1 cellular context compared by ENCODE assay signal in genomic region chr7:76281006-76281705, GRCh38.
TF ChIP-seq lines count a peak whose summit lies in the region.

No MANE protein-coding gene starts in this region.

TF ChIP-seq in K562, 482 proteins besides CTCF, POLR2A, EP300 and RAD21 (continued from another document and continues in another):
- TF ChIP-seq PBX2 (CRISPR knock-in tag; IDR thresholded peaks at IDR 0.05; ENCODE audit: low read depth) = no peak
- TF ChIP-seq PBX2 (tag; conservative IDR thresholded peaks at IDR 0.05; ENCODE audit: low read depth) = no peak
- TF ChIP-seq ZBTB43 (CRISPR knock-in tag; IDR thresholded peaks at IDR 0.05) = no peak
- no peak for TF ChIP-seq CBFA2T3 (IDR thresholded peaks at IDR 0.05)
- TF ChIP-seq SIN3B (IDR thresholded peaks at IDR 0.05; ENCODE audit: low read depth) = no peak
- peak; percentile 86 for TF ChIP-seq ZBTB2 (IDR thresholded peaks at IDR 0.05)
- TF ChIP-seq SRSF3 (IDR thresholded peaks at IDR 0.05; ENCODE audit: insufficient read depth, low read length) = no peak
- TF ChIP-seq MCM5 (IDR thresholded peaks at IDR 0.05; ENCODE audit: low read depth) = 0 out of 2 replicates have a peak, but pooled peaks have one; percentile 25
- TF ChIP-seq PHTF2 (CRISPR knock-in tag; IDR thresholded peaks at IDR 0.05) = no peak
- TF ChIP-seq ZKSCAN8 (CRISPR knock-in tag; IDR thresholded peaks at IDR 0.05) = no peak
- 0 out of 2 replicates have a peak, but pooled peaks have one; percentile 40 for TF ChIP-seq TOE1 (IDR thresholded peaks at IDR 0.05; ENCODE audit: borderline replicate concordance)
- TF ChIP-seq TOE1 (CRISPR knock-in tag; IDR thresholded peaks at IDR 0.05; ENCODE audit: borderline replicate concordance, low read depth) = no peak
- no peak for TF ChIP-seq HIVEP1 (CRISPR knock-in tag; IDR thresholded peaks at IDR 0.05)
- TF ChIP-seq BRF1 (IDR thresholded peaks at IDR 0.05; ENCODE audit: borderline replicate concordance, extremely low read depth, insufficient read length) = no peak
- TF ChIP-seq ETS2 (tag; IDR thresholded peaks at IDR 0.05; ENCODE audit: borderline replicate concordance, poor library complexity, severe bottlenecking) = no peak
- peak in 1 of 2 experiments; percentile 35; a peak in 1 of 4 replicates for TF ChIP-seq FOXK2 (conservative IDR thresholded peaks at IDR 0.05 in 1 of 2, IDR thresholded peaks at IDR 0.05 in 1 of 2; ENCODE audit: low read depth in 2 of 2)
- no peak for TF ChIP-seq FOXA3 (CRISPR knock-in tag; conservative IDR thresholded peaks at IDR 0.05 in 1 of 2, IDR thresholded peaks at IDR 0.05 in 1 of 2)
- TF ChIP-seq SRF (CRISPR knock-in tag; IDR thresholded peaks at IDR 0.05) = no peak
- TF ChIP-seq ZBTB40 (IDR thresholded peaks at IDR 0.05) = 0 out of 2 replicates have a peak, but pooled peaks have one; percentile 45
- TF ChIP-seq ZBTB40 (CRISPR knock-in tag; IDR thresholded peaks at IDR 0.05) = no peak
- peak in 1 of 2 experiments; percentile 17; a peak in 1 of 4 replicates for TF ChIP-seq TRIM24 (IDR thresholded peaks at IDR 0.05)
- peak; percentile 59; the same call in 1 of the 2 replicates for TF ChIP-seq L3MBTL2 (IDR thresholded peaks at IDR 0.05)
- TF ChIP-seq ZNF121 (CRISPR knock-in tag; conservative IDR thresholded peaks at IDR 0.05) = no peak
- no peak for TF ChIP-seq XRCC3 (IDR thresholded peaks at IDR 0.05)
- TF ChIP-seq ELF4 (CRISPR knock-in tag; IDR thresholded peaks at IDR 0.05) = no peak
- peak; percentile 2 for TF ChIP-seq RBM39 (optimal IDR thresholded peaks at IDR 0.05; ENCODE audit: low read depth, low read length)
- TF ChIP-seq E2F5 (CRISPR knock-in tag; IDR thresholded peaks at IDR 0.05) = no peak
- TF ChIP-seq CHD1 (IDR thresholded peaks at IDR 0.05; ENCODE audit: low read length) = no peak
- no peak for TF ChIP-seq SP1 (CRISPR knock-in tag; IDR thresholded peaks at IDR 0.05)
- 0 out of 2 replicates have a peak, but pooled peaks have one; percentile 29 for TF ChIP-seq YBX1 (IDR thresholded peaks at IDR 0.05)
- TF ChIP-seq JUND (IDR thresholded peaks at IDR 0.05; ENCODE audit: borderline replicate concordance, low read depth, low read length) = no peak
- no peak for TF ChIP-seq JUND (tag; IDR thresholded peaks at IDR 0.05; ENCODE audit: borderline replicate concordance, low read depth, low read length)
- TF ChIP-seq BRD4 (IDR thresholded peaks at IDR 0.05) = no peak
- TF ChIP-seq ZFP36 (IDR thresholded peaks at IDR 0.05; ENCODE audit: low read depth, low read length, partially characterized antibody) = peak; percentile 8
- TF ChIP-seq ZHX1 (conservative IDR thresholded peaks at IDR 0.05; ENCODE audit: low read length) = no peak
- no peak for TF ChIP-seq WHSC1 (IDR thresholded peaks at IDR 0.05; ENCODE audit: low read length)
- TF ChIP-seq NR2C1 (IDR thresholded peaks at IDR 0.05) = no peak
- no peak for TF ChIP-seq NR2C1 (tag; IDR thresholded peaks at IDR 0.05)
- no peak for TF ChIP-seq STAT5B (CRISPR knock-in tag; IDR thresholded peaks at IDR 0.05)
- peak; percentile 82 to 87; a peak in 3 of 4 replicates for TF ChIP-seq MLLT1 (IDR thresholded peaks at IDR 0.05)
- 0 out of 2 replicates have a peak, but pooled peaks have one; percentile 45 for TF ChIP-seq NBN (IDR thresholded peaks at IDR 0.05; ENCODE audit: low read depth)
- 0 out of 2 replicates have a peak, but pooled peaks have one; percentile 43 for TF ChIP-seq THRAP3 (IDR thresholded peaks at IDR 0.05; ENCODE audit: borderline replicate concordance)
- peak; percentile 75 for TF ChIP-seq SMARCA5 (IDR thresholded peaks at IDR 0.05)
- TF ChIP-seq HSF4 (CRISPR knock-in tag; IDR thresholded peaks at IDR 0.05; ENCODE audit: borderline replicate concordance) = no peak
- no peak for TF ChIP-seq ZNF740 (CRISPR knock-in tag; IDR thresholded peaks at IDR 0.05)
- no peak for TF ChIP-seq ZNF740 (tag; IDR thresholded peaks at IDR 0.05)
- TF ChIP-seq POLR3A (IDR thresholded peaks at IDR 0.05; ENCODE audit: borderline replicate concordance, extremely low read depth, insufficient read depth, insufficient read length) = no peak
